ENCODE assay signal across 8 cellular contexts in the genomic region with DNA sequence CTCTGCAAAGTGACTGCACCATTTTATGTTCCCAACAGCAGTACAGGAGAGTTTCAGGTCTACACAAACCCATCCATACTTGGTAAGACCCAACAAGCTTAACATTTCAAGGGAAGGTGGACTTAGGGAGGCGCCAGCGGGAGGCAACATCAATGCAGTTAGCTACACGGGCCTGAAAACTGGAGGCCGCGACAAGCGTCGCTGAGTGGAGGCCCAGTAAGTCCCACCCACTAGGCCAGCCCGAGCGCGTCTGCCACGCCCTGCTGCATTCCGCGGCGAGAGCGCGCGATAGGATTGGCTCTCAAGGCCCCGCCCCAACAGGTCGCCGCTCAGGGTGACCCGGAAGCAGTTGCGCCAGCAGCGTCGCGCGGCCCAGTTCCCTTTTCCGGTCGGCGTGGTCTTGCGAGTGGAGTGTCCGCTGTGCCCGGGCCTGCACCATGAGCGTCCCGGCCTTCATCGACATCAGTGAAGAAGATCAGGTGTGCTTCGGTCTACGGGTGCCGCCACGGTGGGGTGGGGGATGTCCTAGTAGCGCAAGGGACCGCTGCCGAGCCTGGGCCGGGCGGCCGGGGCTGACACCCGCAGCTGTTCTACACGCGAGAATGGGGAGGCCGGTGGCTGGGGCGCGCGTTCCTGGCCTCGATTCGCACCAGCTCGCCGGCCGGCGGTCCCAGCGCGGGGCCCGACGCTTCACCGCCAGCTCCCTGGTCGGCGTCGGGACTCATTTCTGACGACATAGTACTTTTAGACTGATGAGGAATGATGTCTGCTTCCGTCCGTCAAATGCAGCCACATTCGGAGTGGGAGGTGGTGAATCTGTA. TPM values are rescaled to one million over a fixed set of nuclear protein-coding genes. Genes with fewer than 3 reads are reported as not detected.
DNase-seq lines count a peak whose midpoint lies in the region; ATAC-seq, FAIRE-seq and TF ChIP-seq lines count a peak whose summit lies in the region.

A gene (plus strand): TSS at position 381 of the 821 bp plus-strand sequence. CDS start 57 bp downstream, at position 438.

- peak; percentile 83 to 85 for TF ChIP-seq POLR2A in HepG2 (IDR thresholded peaks at IDR 0.05; ENCODE audit: insufficient read depth in 1 of 2, low read depth in 2 of 2, low read length in 2 of 2)

- CTCF ChIA-PET in HepG2 (lab: Yijun Ruan, JAX; ENCODE audit: low intra/inter-chr PET ratio, low total read pairs): no interaction called here

- in situ Hi-C loops in HepG2 (cut with HindIII; ENCODE audit: extremely low pct_ligation_motif_present, low pct_unique_long_range_greater_than_20kb): no loop called here

- H2AFZ ChIP-seq in HepG2 (ENCODE audit: low read length): peak within 1 kb of the TSS; percentile 100

- H3K4me1 ChIP-seq in HepG2 (ENCODE audit: insufficient read depth, low read length): peaks cover 48% of the 10 kb centered on the region

- intact Hi-C loops in HepG2 (cut with micrococcal nuclease; ENCODE audit: unreplicated experiment): loop anchor here (5.0 kb wide), 1 partner anchor 136 kb away; no protein-coding TSS in a partner anchor

- H3K27ac ChIP-seq in HepG2 (ENCODE audit: extremely low read length, insufficient read depth, low read length): peak within 1 kb of the TSS; percentile 82

- H4K20me1 ChIP-seq in HepG2 (ENCODE audit: insufficient read depth, low read length): peaks cover 34% of the 10 kb centered on the region

- ATAC-seq in GM19372 (IDR thresholded peaks at IDR 0.05; ENCODE audit: low read depth, unreplicated experiment): peak; percentile 97
- peak; percentile 93 for ATAC-seq in HG03558 (IDR thresholded peaks at IDR 0.05; ENCODE audit: extremely low read depth, unreplicated experiment)
- peak; percentile 98 for ATAC-seq in HepG2

- H3K36me3 ChIP-seq in HepG2 (replicated peaks in 1 of 2; ENCODE audit: control insufficient read depth in 1 of 2, insufficient read depth in 2 of 2, low read length in 2 of 2): peaks cover 0 to 4% of the 10 kb centered on the region in 2 experiments; a peak in 3 of 5 replicates

- H3K27me3 ChIP-seq in HepG2 (ENCODE audit: control insufficient read depth in 1 of 2, insufficient read depth in 2 of 2, low read length in 2 of 2): no peaks in the 10 kb centered on the region; a peak in 1 of 5 replicates

- peak within 1 kb of the TSS; percentile 66 to 99 (median 88) for H3K4me3 ChIP-seq in HepG2 (replicated peaks in 1 of 3; ENCODE audit: insufficient read depth in 1 of 3, low read depth in 2 of 3, low read length in 3 of 3)

- TF ChIP-seq CTCF in HepG2 (CRISPR knock-in tag; IDR thresholded peaks at IDR 0.05): no peak

- TF ChIP-seq EP300 in HepG2 (IDR thresholded peaks at IDR 0.05; ENCODE audit: low read depth in 2 of 2, low read length in 2 of 2): no peak
- 0 out of 2 replicates have a peak, but pooled peaks have one; percentile 29 for TF ChIP-seq EP300 in HepG2 (CRISPR knock-in tag; IDR thresholded peaks at IDR 0.05; ENCODE audit: borderline replicate concordance)

- peak within 1 kb of the TSS; percentile 90 for H3K9ac ChIP-seq in HepG2 (ENCODE audit: insufficient read depth, low read depth, low read length)

- peaks cover 45% of the 10 kb centered on the region for H3K79me2 ChIP-seq in HepG2 (ENCODE audit: insufficient read depth, low read length)

- DNase-seq in C1 segment of cervical spinal cord (lab: John Stamatoyannopoulos, UW): peak; percentile 29 to 95 (median 92)
- peak; percentile 91 for DNase-seq in NCI-H748 treated with DMSO at 0.1 percent for 48 hours (lab: John Stamatoyannopoulos, UW)
- peak; percentile 84 to 94 for DNase-seq in activated CD4-positive, alpha-beta T cell treated with anti-CD3 and anti-CD28 coated beads, Interleukin-2, amount 50 U/mL, for 24 hours (ENCODE audit: low read depth in 1 of 2, low spot score in 1 of 2)
- peak; percentile 98 for DNase-seq in dermis blood vessel endothelial cell
- DNase-seq in HepG2 (ENCODE audit: low spot score): peak; percentile 91
- peak; percentile 96 for DNase-seq in stimulated activated CD4-positive, alpha-beta T cell treated with anti-CD3 and anti-CD28 coated beads, Interleukin-4, amount 100 ng/mL, for 1 hour

- no peak for FAIRE-seq in HepG2 (lab: Jason Lieb, UNC)

- no peaks in the 10 kb centered on the region for H3K9me3 ChIP-seq in HepG2 (ENCODE audit: low read length)

- POLR2A ChIA-PET in HepG2 (lab: Yijun Ruan, JAX): interaction anchor here (0.8 to 1.0 kb wide), 2 partner anchors 19 to 1214 kb away, joined by 3 to 4 read pairs; a partner anchor contains a TSS

- peak within 1 kb of the TSS; percentile 88 for H3K4me2 ChIP-seq in HepG2 (ENCODE audit: low read depth, low read length)

- no TSS peak for BruUV-seq in HepG2 (replicated peaks; lab: Mats Ljungman, UMichigan)

- 0% methylated on average over 12 of the region's 70 CpGs for WGBS in HepG2 (ENCODE audit: low lambda C conversion rate)

- no peak; the same call in 1 of the 2 replicates for TF ChIP-seq RAD21 in HepG2 (CRISPR knock-in tag; IDR thresholded peaks at IDR 0.05)

TF ChIP-seq in HepG2, 621 proteins besides CTCF, POLR2A, EP300 and RAD21 (continues in another document):
- peak; percentile 87; the same call in 1 of the 2 replicates for TF ChIP-seq ZNF607 (CRISPR knock-in tag; IDR thresholded peaks at IDR 0.05; ENCODE audit: borderline replicate concordance)
- TF ChIP-seq DNMT1 (CRISPR knock-in tag; IDR thresholded peaks at IDR 0.05): peak; percentile 95
- TF ChIP-seq, protein P1, sequence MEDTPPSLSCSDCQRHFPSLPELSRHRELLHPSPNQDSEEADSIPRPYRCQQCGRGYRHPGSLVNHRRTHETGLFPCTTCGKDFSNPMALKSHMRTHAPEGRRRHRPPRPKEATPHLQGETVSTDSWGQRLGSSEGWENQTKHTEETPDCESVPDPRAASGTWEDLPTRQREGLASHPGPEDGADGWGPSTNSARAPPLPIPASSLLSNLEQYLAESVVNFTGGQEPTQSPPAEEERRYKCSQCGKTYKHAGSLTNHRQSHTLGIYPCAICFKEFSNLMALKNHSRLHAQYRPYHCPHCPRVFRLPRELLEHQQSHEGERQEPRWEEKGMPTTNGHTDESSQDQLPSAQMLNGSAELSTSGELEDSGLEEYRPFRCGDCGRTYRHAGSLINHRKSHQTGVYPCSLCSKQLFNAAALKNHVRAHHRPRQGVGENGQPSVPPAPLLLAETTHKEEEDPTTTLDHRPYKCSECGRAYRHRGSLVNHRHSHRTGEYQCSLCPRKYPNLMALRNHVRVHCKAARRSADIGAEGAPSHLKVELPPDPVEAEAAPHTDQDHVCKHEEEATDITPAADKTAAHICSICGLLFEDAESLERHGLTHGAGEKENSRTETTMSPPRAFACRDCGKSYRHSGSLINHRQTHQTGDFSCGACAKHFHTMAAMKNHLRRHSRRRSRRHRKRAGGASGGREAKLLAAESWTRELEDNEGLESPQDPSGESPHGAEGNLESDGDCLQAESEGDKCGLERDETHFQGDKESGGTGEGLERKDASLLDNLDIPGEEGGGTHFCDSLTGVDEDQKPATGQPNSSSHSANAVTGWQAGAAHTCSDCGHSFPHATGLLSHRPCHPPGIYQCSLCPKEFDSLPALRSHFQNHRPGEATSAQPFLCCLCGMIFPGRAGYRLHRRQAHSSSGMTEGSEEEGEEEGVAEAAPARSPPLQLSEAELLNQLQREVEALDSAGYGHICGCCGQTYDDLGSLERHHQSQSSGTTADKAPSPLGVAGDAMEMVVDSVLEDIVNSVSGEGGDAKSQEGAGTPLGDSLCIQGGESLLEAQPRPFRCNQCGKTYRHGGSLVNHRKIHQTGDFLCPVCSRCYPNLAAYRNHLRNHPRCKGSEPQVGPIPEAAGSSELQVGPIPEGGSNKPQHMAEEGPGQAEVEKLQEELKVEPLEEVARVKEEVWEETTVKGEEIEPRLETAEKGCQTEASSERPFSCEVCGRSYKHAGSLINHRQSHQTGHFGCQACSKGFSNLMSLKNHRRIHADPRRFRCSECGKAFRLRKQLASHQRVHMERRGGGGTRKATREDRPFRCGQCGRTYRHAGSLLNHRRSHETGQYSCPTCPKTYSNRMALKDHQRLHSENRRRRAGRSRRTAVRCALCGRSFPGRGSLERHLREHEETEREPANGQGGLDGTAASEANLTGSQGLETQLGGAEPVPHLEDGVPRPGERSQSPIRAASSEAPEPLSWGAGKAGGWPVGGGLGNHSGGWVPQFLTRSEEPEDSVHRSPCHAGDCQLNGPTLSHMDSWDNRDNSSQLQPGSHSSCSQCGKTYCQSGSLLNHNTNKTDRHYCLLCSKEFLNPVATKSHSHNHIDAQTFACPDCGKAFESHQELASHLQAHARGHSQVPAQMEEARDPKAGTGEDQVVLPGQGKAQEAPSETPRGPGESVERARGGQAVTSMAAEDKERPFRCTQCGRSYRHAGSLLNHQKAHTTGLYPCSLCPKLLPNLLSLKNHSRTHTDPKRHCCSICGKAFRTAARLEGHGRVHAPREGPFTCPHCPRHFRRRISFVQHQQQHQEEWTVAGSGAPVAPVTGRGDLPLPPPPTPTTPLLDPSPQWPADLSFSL (CRISPR knock-in tag; IDR thresholded peaks at IDR 0.05): peak; percentile 47; the same call in 1 of the 2 replicates

RNA-seq across cellular contexts. Expression of the gene that starts here (rescaled TPM):
- 633 and 662 TPM in 2 replicates for total RNA-seq in dermis blood vessel endothelial cell
- 389 and 593 TPM in 2 replicates for total RNA-seq in HepG2 (2016; rRNA removed; fragmentation: Illumina TruSeq; extraction: Trizol)
- total RNA-seq in HepG2 (2016; cell fraction: cytosol; rRNA removed; fragmentation: Illumina TruSeq; extraction: Trizol; ENCODE audit: low read depth): 143 and 163 TPM in 2 replicates
- 382 and 605 TPM in 2 replicates for total RNA-seq in HepG2 (2016; cell fraction: insoluble cytoplasmic fraction; rRNA removed; fragmentation: Illumina TruSeq; extraction: Trizol)
- 254 and 301 TPM in 2 replicates for total RNA-seq in HepG2 (2016; cell fraction: membrane; rRNA removed; fragmentation: Illumina TruSeq; extraction: Trizol)
- 198 and 212 TPM in 2 replicates for total RNA-seq in HepG2 (2016; cell fraction: nucleus; rRNA removed; fragmentation: Illumina TruSeq; extraction: Trizol)
- 226 and 279 TPM in 2 replicates for polyA plus RNA-seq in HepG2 (2011; rRNA removed)
- 204 and 312 TPM in 2 replicates for polyA plus RNA-seq in HepG2 (2011; cell fraction: cytosol; rRNA removed)
- 107 and 136 TPM in 2 replicates for polyA plus RNA-seq in HepG2 (2011; cell fraction: nucleus; rRNA removed)
- polyA plus RNA-seq in HepG2 (2012): 338 and 453 TPM in 2 replicates
- polyA plus RNA-seq in HepG2 (2016; cell fraction: cytosol; fragmentation: Illumina TruSeq; extraction: Trizol; ENCODE audit: low read depth): 156 and 174 TPM in 2 replicates
- polyA plus RNA-seq in HepG2 (2016; cell fraction: insoluble cytoplasmic fraction; fragmentation: Illumina TruSeq; extraction: Trizol; ENCODE audit: low read depth): 573 and 611 TPM in 2 replicates
- 226 and 268 TPM in 2 replicates for polyA plus RNA-seq in HepG2 (2016; cell fraction: membrane; fragmentation: Illumina TruSeq; extraction: Trizol; ENCODE audit: low read depth)
- 317 and 325 TPM in 2 replicates for polyA plus RNA-seq in HepG2 (2016; cell fraction: nucleus; fragmentation: Illumina TruSeq; extraction: Trizol; ENCODE audit: insufficient read depth, low read depth)
- polyA minus RNA-seq in HepG2 (2011; rRNA and poly(A)+ RNA removed; ENCODE audit: low replicate concordance): 48.7 and 110 TPM in 2 replicates
- polyA minus RNA-seq in HepG2 (2011; cell fraction: cytosol; rRNA and poly(A)+ RNA removed): 124 and 131 TPM in 2 replicates
- 70.2 and 79.9 TPM in 2 replicates for polyA minus RNA-seq in HepG2 (2011; cell fraction: nucleus; rRNA and poly(A)+ RNA removed)

Comparison
In these comparisons a context has a peak if more than half of its experiments do, and no peak if none do; other contexts are left out.
1. Peak in every context shown above with its lines: DNase-seq, ATAC-seq, H3K4me3 ChIP-seq and H3K27ac ChIP-seq.